ENCODE assay signal across 1 cellular context in genomic region chr11:46593550-46594382, GRCh38.
TF ChIP-seq lines count a peak whose summit lies in the region.

Gene AMBRA1 (minus strand): TSS chr11:46594023. CDS start chr11:46548380, 45,643 bp downstream.

TF ChIP-seq in K562, 482 proteins besides CTCF, POLR2A, EP300 and RAD21 (continued from another document and continues in another):
- TF ChIP-seq E4F1 (CRISPR knock-in tag; IDR thresholded peaks at IDR 0.05; ENCODE audit: borderline replicate concordance) (no peak; the same call in 1 of the 2 replicates), MEF2D (tag; conservative IDR thresholded peaks at IDR 0.05; ENCODE audit: low read depth) (peak; percentile 46; the same call in 1 of the 2 replicates), THRB (CRISPR knock-in tag; conservative IDR thresholded peaks at IDR 0.05) (no peak), ZNF239 (CRISPR knock-in tag; IDR thresholded peaks at IDR 0.05) (no peak), MTA3 (IDR thresholded peaks at IDR 0.05; ENCODE audit: borderline replicate concordance) (peak; percentile 43; the same call in 1 of the 2 replicates), ZBTB2 (IDR thresholded peaks at IDR 0.05) (no peak), TBP (optimal IDR thresholded peaks at IDR 0.05; ENCODE audit: low read depth, low read length) (peak; percentile 89), CREB3 (tag; conservative IDR thresholded peaks at IDR 0.05; ENCODE audit: low read depth) (peak; percentile 88), LCOR (CRISPR knock-in tag; IDR thresholded peaks at IDR 0.05) (peak; percentile 91), MTA1 (IDR thresholded peaks at IDR 0.05; ENCODE audit: borderline replicate concordance) (peak; percentile 71; the same call in 1 of the 2 replicates), EZH2 (IDR thresholded peaks at IDR 0.05; ENCODE audit: borderline replicate concordance, low read depth, low read length) (no peak), EWSR1 (IDR thresholded peaks at IDR 0.05; ENCODE audit: borderline replicate concordance, low read depth, partially characterized antibody) (no peak), ZNF311 (CRISPR knock-in tag; IDR thresholded peaks at IDR 0.05) (no peak), TEAD4 (IDR thresholded peaks at IDR 0.05; ENCODE audit: low read length) (no peak), TEAD4 (CRISPR knock-in tag; IDR thresholded peaks at IDR 0.05; ENCODE audit: borderline replicate concordance) (0 out of 2 replicates have a peak, but pooled peaks have one; percentile 22), HDAC2 (IDR thresholded peaks at IDR 0.05) (peak; percentile 54; the same call in 1 of the 2 replicates), NR4A1 (CRISPR knock-in tag; IDR thresholded peaks at IDR 0.05) (no peak), NR4A1 (tag; IDR thresholded peaks at IDR 0.05) (peak; percentile 55; the same call in 1 of the 2 replicates), ZNF253 (CRISPR knock-in tag; conservative IDR thresholded peaks at IDR 0.05) (no peak), ZBTB9 (CRISPR knock-in tag; IDR thresholded peaks at IDR 0.05) (peak; percentile 75; the same call in 1 of the 2 replicates), NCOA4 (IDR thresholded peaks at IDR 0.05; ENCODE audit: partially characterized antibody) (peak; percentile 100), ZNF324 (CRISPR knock-in tag; IDR thresholded peaks at IDR 0.05) (no peak), TAF9B (IDR thresholded peaks at IDR 0.05; ENCODE audit: partially characterized antibody) (peak; percentile 69), ETV5 (CRISPR knock-in tag; IDR thresholded peaks at IDR 0.05; ENCODE audit: low read depth) (no peak; the same call in 1 of the 2 replicates), CUX1 (CRISPR knock-in tag; IDR thresholded peaks at IDR 0.05) (no peak), KAT7 (CRISPR knock-in tag; IDR thresholded peaks at IDR 0.05; ENCODE audit: borderline replicate concordance) (peak; percentile 91; the same call in 1 of the 2 replicates), YBX1 (IDR thresholded peaks at IDR 0.05) (no peak), PURB (CRISPR knock-in tag; IDR thresholded peaks at IDR 0.05; ENCODE audit: low read depth) (no peak), ZBTB17 (CRISPR knock-in tag; IDR thresholded peaks at IDR 0.05) (peak; percentile 100), BCLAF1 (IDR thresholded peaks at IDR 0.05; ENCODE audit: borderline replicate concordance in 1 of 2, control insufficient read depth in 1 of 2, low read depth in 2 of 2, low read length in 1 of 2) (0 out of 4 replicates have a peak, but pooled peaks of 1 of the 2 experiments have one; percentile 47), ZC3H11A (IDR thresholded peaks at IDR 0.05; ENCODE audit: low read depth, low read length) (0 out of 2 replicates have a peak, but pooled peaks have one; percentile 65), CREM (IDR thresholded peaks at IDR 0.05; ENCODE audit: low read depth) (peak; percentile 86), GTF2B (IDR thresholded peaks at IDR 0.05; ENCODE audit: extremely low read depth, insufficient read length) (no peak), POLR2H (tag; IDR thresholded peaks at IDR 0.05; ENCODE audit: low read depth) (peak; percentile 59; the same call in 1 of the 2 replicates), RHOXF2B (CRISPR knock-in tag; conservative IDR thresholded peaks at IDR 0.05) (no peak), MEIS2 (IDR thresholded peaks at IDR 0.05; ENCODE audit: partially characterized antibody) (no peak), DEAF1 (CRISPR knock-in tag; IDR thresholded peaks at IDR 0.05) (no peak), THAP7 (CRISPR knock-in tag; IDR thresholded peaks at IDR 0.05) (no peak), MXI1 (IDR thresholded peaks at IDR 0.05; ENCODE audit: low read depth, low read length) (0 out of 2 replicates have a peak, but pooled peaks have one; percentile 9), FOSL1 (tag; conservative IDR thresholded peaks at IDR 0.05) (0 out of 2 replicates have a peak, but pooled peaks have one; percentile 34), GTF2E2 (tag; IDR thresholded peaks at IDR 0.05) (peak; percentile 83), TRIM24 (IDR thresholded peaks at IDR 0.05) (no peak), OTX1 (CRISPR knock-in tag; IDR thresholded peaks at IDR 0.05) (no peak)
